8 cellular contexts compared by ENCODE assay signal in the genomic region with DNA sequence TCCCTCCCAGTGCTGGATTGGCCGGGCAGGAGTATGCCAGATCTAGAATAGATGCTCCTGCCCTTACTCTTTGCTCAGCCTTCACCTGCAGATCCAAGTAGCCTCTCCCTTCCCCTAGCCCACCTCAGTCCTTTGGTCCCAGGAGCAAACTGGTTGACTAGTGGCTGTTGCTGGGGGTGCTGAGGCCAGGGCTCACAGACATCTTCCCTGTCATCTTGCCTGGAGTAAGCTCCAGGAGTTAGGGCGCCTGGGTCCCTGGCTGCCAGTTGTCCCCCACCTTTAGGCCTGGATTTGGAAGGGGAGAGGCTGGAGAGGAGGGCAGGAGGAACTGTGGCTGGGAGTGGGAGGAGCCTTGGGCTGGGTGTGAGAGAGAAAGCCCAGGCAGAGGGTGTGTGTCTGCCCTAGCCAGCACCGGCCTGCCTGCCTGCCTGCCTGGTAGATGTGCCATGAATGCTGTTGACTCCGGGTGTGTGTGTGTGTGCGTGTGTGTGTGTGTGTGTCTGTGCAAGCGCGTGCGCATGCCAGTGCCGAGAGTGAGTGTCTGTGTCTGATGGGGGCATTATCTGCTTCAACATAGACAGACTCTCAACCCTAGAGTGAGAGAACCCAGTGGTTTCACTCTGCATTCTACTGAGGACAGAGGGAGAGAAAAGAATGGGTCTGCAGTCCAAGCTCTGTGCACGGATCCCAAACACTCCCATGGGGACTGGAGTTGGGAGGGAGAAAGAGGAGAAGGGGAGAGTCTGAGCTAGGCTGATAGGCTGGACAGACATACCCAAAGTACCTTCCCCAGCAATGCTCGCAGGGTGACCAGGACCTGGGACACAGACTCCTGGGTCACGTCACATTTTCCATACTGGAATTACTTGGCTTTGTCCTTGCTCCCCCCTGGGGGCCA. TPM values are rescaled to one million over a fixed set of nuclear protein-coding genes. Genes with fewer than 3 reads are reported as not detected.
A peak's percentile ranks its signal among the peaks of the same experiment; 100 is the strongest.
DNase-seq lines count a peak whose midpoint lies in the region; ATAC-seq and TF ChIP-seq lines count a peak whose summit lies in the region.

No MANE protein-coding gene starts in this region.

- peaks cover 75% of the 10 kb centered on the region for H3K4me1 Mint-ChIP-seq in activated T-cell treated with anti-CD3 and anti-CD28 coated beads, Interleukin-2, amount 50 U/mL, for 4 hours (ENCODE audit: low read depth)
- H3K4me1 Mint-ChIP-seq in MCF 10A (ENCODE audit: insufficient read depth, unreplicated experiment) = peaks cover 67% of the 10 kb centered on the region

- H3K4me3 ChIP-seq in PC-3 (ENCODE audit: low read length) (peak overlapping the region; percentile 62), kidney epithelial cell (ENCODE audit: low read depth, low read length) (peak overlapping the region; percentile 44), stomach (peak overlapping the region; percentile 57 to 73 (median 66))

- POLR2A ChIA-PET in PC-3 (lab: Charles Lee; ENCODE audit: unreplicated experiment) = no interaction called here
- POLR2A ChIA-PET in MCF 10A (lab: Yijun Ruan, JAX) = interaction anchor here (0.5 to 2.0 kb wide), 11 partner anchors 8 to 146 kb away, joined by 3 to 8 read pairs (median 3); a partner anchor contains a TSS

- TF ChIP-seq EP300 in stomach (IDR thresholded peaks at IDR 0.05) = no peak

- H3K9ac ChIP-seq in PC-3 (ENCODE audit: low read length) = peak overlapping the region; percentile 29

- H3K4me2 ChIP-seq in PC-3 (ENCODE audit: low read length) = peak overlapping the region; percentile 75

- H3K27ac Mint-ChIP-seq in MCF 10A (ENCODE audit: low read depth, unreplicated experiment) = peak overlapping the region; percentile 67

- no peaks in the 10 kb centered on the region for H3K36me3 Mint-ChIP-seq in activated T-cell treated with anti-CD3 and anti-CD28 coated beads, Interleukin-2, amount 50 U/mL, for 4 hours (ENCODE audit: insufficient read depth)
- H3K36me3 Mint-ChIP-seq in MCF 10A (ENCODE audit: insufficient read depth, unreplicated experiment) = no peaks in the 10 kb centered on the region

- H3K9me2 ChIP-seq in PC-3 (replicated peaks; ENCODE audit: low read length) = no peaks in the 10 kb centered on the region

- peak overlapping the region; percentile 85 for H3K4me3 Mint-ChIP-seq in activated T-cell treated with anti-CD3 and anti-CD28 coated beads, Interleukin-2, amount 50 U/mL, for 4 hours
- peak overlapping the region; percentile 77 for H3K4me3 Mint-ChIP-seq in MCF 10A (ENCODE audit: unreplicated experiment)

- no peak for TF ChIP-seq POLR2A in stomach (IDR thresholded peaks at IDR 0.05)

- peak overlapping the region; percentile 83 for H2AFZ ChIP-seq in PC-3 (ENCODE audit: low read length)

- peaks cover 3% of the 10 kb centered on the region for H3F3A ChIP-seq in PC-3 (ENCODE audit: low read length, unreplicated experiment)

- no peaks in the 10 kb centered on the region for H4K20me1 ChIP-seq in PC-3 (ENCODE audit: low read length)

- WGBS in stomach, 5 donors = 13 to 22% (median 17%) methylated on average over 10 to 12 of the region's 12 CpGs

- H3K9me3 Mint-ChIP-seq in activated T-cell treated with anti-CD3 and anti-CD28 coated beads, Interleukin-2, amount 50 U/mL, for 4 hours = no peaks in the 10 kb centered on the region
- H3K9me3 Mint-ChIP-seq in MCF 10A (ENCODE audit: unreplicated experiment) = no peaks in the 10 kb centered on the region

- peaks cover 36% of the 10 kb centered on the region for H3K79me2 ChIP-seq in PC-3 (ENCODE audit: low read length)

- BruUV-seq in PC-3 (replicated peaks; lab: Mats Ljungman, UMichigan) (TSS peak; percentile 66), MCF 10A (replicated peaks; lab: Mats Ljungman, UMichigan) (no TSS peak)

- intact Hi-C loops in PC-3 (cut with micrococcal nuclease) (no loop called here), MCF 10A (cut with micrococcal nuclease) (no loop called here), stomach (cut with DNase I; ENCODE audit: low total_unique reads) (no loop called here)

- H3K27ac ChIP-seq in PC-3 (ENCODE audit: low read length) (peak overlapping the region; percentile 73), stomach (peak overlapping the region; percentile 58 to 90 (median 89))

- H3K36me3 ChIP-seq in PC-3 (ENCODE audit: low read depth, low read length) = no peaks in the 10 kb centered on the region
- no peaks in the 10 kb centered on the region for H3K36me3 ChIP-seq in kidney epithelial cell (ENCODE audit: control insufficient read depth, insufficient read depth, low read length)
- H3K36me3 ChIP-seq in stomach = peaks cover 0 to 6% (median 2%) of the 10 kb centered on the region in 4 donors

- TF ChIP-seq CTCF in PC-3 (conservative IDR thresholded peaks at IDR 0.05; ENCODE audit: low read depth, low read length) (no peak), MCF 10A (IDR thresholded peaks at IDR 0.05; ENCODE audit: unreplicated experiment) (no peak), kidney epithelial cell (IDR thresholded peaks at IDR 0.05; ENCODE audit: insufficient read depth, low read length, poor library complexity, severe bottlenecking) (no peak), stomach (IDR thresholded peaks at IDR 0.05) (no peak)

- no peak for DNase-seq in activated T-cell treated with anti-CD3 and anti-CD28 coated beads, Interleukin-2, amount 50 U/mL, for 4 hours
- DNase-seq in activated T-cell treated with anti-CD3 and anti-CD28 coated beads, Interleukin-2, amount 50 U/mL, for 1 hour = no peak
- DNase-seq in PC-3 (peak; percentile 49), MCF 10A (ENCODE audit: unreplicated experiment) (peak; percentile 54), kidney epithelial cell (ENCODE audit: low read depth) (no peak), stomach (peak; percentile 70)

- no peaks in the 10 kb centered on the region for H3K27me3 Mint-ChIP-seq in activated T-cell treated with anti-CD3 and anti-CD28 coated beads, Interleukin-2, amount 50 U/mL, for 4 hours (ENCODE audit: low read depth)
- H3K27me3 Mint-ChIP-seq in MCF 10A (ENCODE audit: insufficient read depth, unreplicated experiment) = no peaks in the 10 kb centered on the region

- H3K9me3 ChIP-seq in PC-3 (ENCODE audit: low read length) = no peaks in the 10 kb centered on the region
- H3K9me3 ChIP-seq in stomach = no peaks in the 10 kb centered on the region

- peaks cover 46% of the 10 kb centered on the region for H3K4me1 ChIP-seq in PC-3 (ENCODE audit: insufficient read depth, low read length)
- H3K4me1 ChIP-seq in stomach = peaks cover 28 to 62% (median 51%) of the 10 kb centered on the region in 4 donors

- no peaks in the 10 kb centered on the region for H3K27me3 ChIP-seq in PC-3 (ENCODE audit: low read length)
- H3K27me3 ChIP-seq in kidney epithelial cell (ENCODE audit: control insufficient read depth, insufficient read depth, low read length) = peaks cover 4% of the 10 kb centered on the region
- H3K27me3 ChIP-seq in stomach = peaks cover 0 to 12% (median 0%) of the 10 kb centered on the region in 3 donors

- ATAC-seq in activated T-cell treated with anti-CD3 and anti-CD28 coated beads, Interleukin-2, amount 50 U/mL, for 4 hours = peak; percentile 32 to 41
- peak; percentile 65 for ATAC-seq in PC-3
- no peak for ATAC-seq in HG03175 (IDR thresholded peaks at IDR 0.05; ENCODE audit: unreplicated experiment)
- ATAC-seq in HG03378 (IDR thresholded peaks at IDR 0.05; ENCODE audit: unreplicated experiment) = no peak

- CTCF ChIA-PET in PC-3 (lab: Charles Lee) = no interaction called here
- CTCF ChIA-PET in MCF 10A (lab: Yijun Ruan, JAX) = interaction anchor here (0.5 to 1.5 kb wide), 6 partner anchors 9 to 73 kb away, joined by 3 to 5 read pairs (median 3); a partner anchor contains a TSS

RNA-seq across cellular contexts. Expression of a gene that starts 0.9 kb away (rescaled TPM):
- 10 to 100 TPM; 34.4 to 38.4 (median 38.0) TPM for total RNA-seq in activated T-cell treated with anti-CD3 and anti-CD28 coated beads, Interleukin-2, amount 50 U/mL, for 4 hours
- total RNA-seq in PC-3 (2014; rRNA removed) (62.0 and 73.5 TPM in 2 replicates), MCF 10A (2022) (30.9 and 43.7 TPM in 2 replicates), kidney epithelial cell (6.1 and 6.9 TPM in 2 replicates), stomach (10 to 100 TPM in 2 of 5 donors, 1 to 10 TPM in 3; 2.0 to 26.5 (median 9.5) TPM)
- 10 to 100 TPM in 1 of 3 donors, 1 to 10 TPM in 2; 4.9 to 37.7 (median 9.6) TPM for polyA plus RNA-seq in stomach

RNA-seq across cellular contexts. Expression of a gene that starts 25.8 kb away (rescaled TPM):
- total RNA-seq in activated T-cell treated with anti-CD3 and anti-CD28 coated beads, Interleukin-2, amount 50 U/mL, for 4 hours = 100 to 1,000 TPM in 2 of 3 donors, 10 to 100 TPM in 1; 82.1 to 140 (median 124) TPM
- 1.9 and 3.4 TPM in 2 replicates for total RNA-seq in PC-3 (2014; rRNA removed)
- total RNA-seq in MCF 10A (2022) = 1.0 and 1.1 TPM in 2 replicates
- 0.75 and 1.6 TPM in 2 replicates for total RNA-seq in kidney epithelial cell
- total RNA-seq in stomach = 10 to 100 TPM in 1 of 5 donors, 1 to 10 TPM in 2, not detected in 2; 4.6 to 29.5 (median 5.7) TPM
- 1 to 10 TPM in 2 of 3 donors, under 1 TPM in 1; 0.56 to 3.8 (median 1.7) TPM for polyA plus RNA-seq in stomach

RNA-seq across cellular contexts. Expression of a gene that starts 35.2 kb away (rescaled TPM):
- total RNA-seq in activated T-cell treated with anti-CD3 and anti-CD28 coated beads, Interleukin-2, amount 50 U/mL, for 4 hours = 10 to 100 TPM; 19.9 to 21.9 (median 20.0) TPM
- total RNA-seq in PC-3 (2014; rRNA removed) = 31.6 and 37.3 TPM in 2 replicates
- 9.8 and 12.1 TPM in 2 replicates for total RNA-seq in MCF 10A (2022)
- total RNA-seq in kidney epithelial cell = 2.2 and 4.0 TPM in 2 replicates
- 10 to 100 TPM in 1 of 5 donors, 1 to 10 TPM in 4; 3.3 to 43.2 (median 6.6) TPM for total RNA-seq in stomach
- 10 to 100 TPM in 1 of 3 donors, under 1 TPM in 2; 0.15 to 13.1 (median 0.75) TPM for polyA plus RNA-seq in stomach

RNA-seq across cellular contexts. Expression of a gene that starts 52.2 kb away (rescaled TPM):
- total RNA-seq in activated T-cell treated with anti-CD3 and anti-CD28 coated beads, Interleukin-2, amount 50 U/mL, for 4 hours = 10 to 100 TPM in 1 of 3 donors, 1 to 10 TPM in 2; 8.0 to 10.6 (median 9.3) TPM
- total RNA-seq in PC-3 (2014; rRNA removed) = 21.5 and 23.8 TPM in 2 replicates
- 22.7 and 30.8 TPM in 2 replicates for total RNA-seq in MCF 10A (2022)
- 5.3 and 9.1 TPM in 2 replicates for total RNA-seq in kidney epithelial cell
- total RNA-seq in stomach = 100 to 1,000 TPM in 2 of 5 donors, 10 to 100 TPM in 3; 30.3 to 334 (median 38.9) TPM
- polyA plus RNA-seq in stomach = 10 to 100 TPM in 1 of 3 donors, 1 to 10 TPM in 2; 4.6 to 52.6 (median 5.7) TPM

RNA-seq across cellular contexts. Expression of a gene that starts 52.4 kb away (rescaled TPM):
- 10 to 100 TPM; 29.7 to 41.5 (median 36.6) TPM for total RNA-seq in activated T-cell treated with anti-CD3 and anti-CD28 coated beads, Interleukin-2, amount 50 U/mL, for 4 hours
- total RNA-seq in PC-3 (2014; rRNA removed) = 12.3 and 12.8 TPM in 2 replicates
- 34.9 and 36.2 TPM in 2 replicates for total RNA-seq in MCF 10A (2022)
- total RNA-seq in kidney epithelial cell = 9.1 and 9.9 TPM in 2 replicates
- 10 to 100 TPM in 3 of 5 donors, 1 to 10 TPM in 2; 4.1 to 37.5 (median 10.3) TPM for total RNA-seq in stomach
- 1 to 10 TPM; 4.0 to 4.9 (median 4.1) TPM for polyA plus RNA-seq in stomach

Comparison
In these comparisons a context has a peak if more than half of its experiments do, and no peak if none do; other contexts are left out.
1. ATAC-seq: peak in activated T-cell treated with anti-CD3 and anti-CD28 coated beads, Interleukin-2, amount 50 U/mL, for 4 hours (2 of 2) and PC-3 (single experiment); none in HG03175 (single experiment) and HG03378 (single experiment).
2. DNase-seq: peak in PC-3 (single experiment), MCF 10A (single experiment) and stomach (single experiment); none in activated T-cell treated with anti-CD3 and anti-CD28 coated beads, Interleukin-2, amount 50 U/mL, for 4 hours (single experiment), activated T-cell treated with anti-CD3 and anti-CD28 coated beads, Interleukin-2, amount 50 U/mL, for 1 hour (single experiment) and kidney epithelial cell (single experiment).
3. Peak in every context shown above with its lines, with median percentiles within 50 percentile points of each other: H3K4me3 ChIP-seq.